In genomic region chr6:42745638-42746451, GRCh38 we compare ENCODE assay signal across 8 cellular contexts. TPM values are rescaled to one million over a fixed set of nuclear protein-coding genes. Genes with fewer than 3 reads are reported as not detected.
DNase-seq lines count a peak whose midpoint lies in the region; ATAC-seq, FAIRE-seq and TF ChIP-seq lines count a peak whose summit lies in the region.

TSS of gene TBCC (minus strand) at chr6:42746103. CDS start at chr6:42746073, 30 bp downstream.

- H3K4me1 ChIP-seq in Loucy (ENCODE audit: insufficient read depth, low read length, poor library complexity, severe bottlenecking): peaks cover 42% of the 10 kb centered on the region
- H3K4me1 ChIP-seq in RWPE2 (ENCODE audit: insufficient read depth, poor library complexity, severe bottlenecking): peaks cover 24% of the 10 kb centered on the region

- ATAC-seq in RWPE2 (ENCODE audit: low read depth): peak; percentile 75
- peak; percentile 83 to 92 (median 85) for ATAC-seq in natural killer cell

- peaks cover 13% of the 10 kb centered on the region for H3K36me3 Mint-ChIP-seq in natural killer cell

- TF ChIP-seq POLR2A in H54 (IDR thresholded peaks at IDR 0.05; ENCODE audit: low read depth, low read length): peak; percentile 91

- peak; percentile 57 for FAIRE-seq in H54 (lab: Jason Lieb, UNC)

- TF ChIP-seq CTCF in Loucy (conservative IDR thresholded peaks at IDR 0.05; ENCODE audit: low read length): no peak
- no peak for TF ChIP-seq CTCF in RWPE2 (IDR thresholded peaks at IDR 0.05; ENCODE audit: poor library complexity, severe bottlenecking)
- no peak for TF ChIP-seq CTCF in fibroblast of pulmonary artery (IDR thresholded peaks at IDR 0.05; ENCODE audit: low read length, missing control alignments)
- no peak for TF ChIP-seq CTCF in natural killer cell (IDR thresholded peaks at IDR 0.05)

- H3K9me2 ChIP-seq in Loucy (replicated peaks; ENCODE audit: low read depth, low read length): no peaks in the 10 kb centered on the region

- H3F3A ChIP-seq in Loucy (ENCODE audit: low read depth): peaks cover 8% of the 10 kb centered on the region; the same call in 1 of the 2 replicates

- peaks cover 44% of the 10 kb centered on the region for H3K79me2 ChIP-seq in Loucy (ENCODE audit: insufficient read depth, low read length)

- H3K4me2 ChIP-seq in Loucy (ENCODE audit: low read depth, low read length, poor library complexity, severe bottlenecking): peak within 1 kb of the TSS; percentile 99

- peaks cover 0 to 8% of the 10 kb centered on the region in 2 donors for H3K9me3 Mint-ChIP-seq in natural killer cell

- H3K27ac Mint-ChIP-seq in natural killer cell: peak within 1 kb of the TSS; percentile 98 to 100

- H3K27me3 ChIP-seq in Loucy (ENCODE audit: insufficient read depth, low read length, poor library complexity, severe bottlenecking): no peaks in the 10 kb centered on the region
- no peaks in the 10 kb centered on the region for H3K27me3 ChIP-seq in RWPE2 (ENCODE audit: insufficient read depth, poor library complexity, severe bottlenecking)

- H3K27ac ChIP-seq in RWPE2 (ENCODE audit: poor library complexity, severe bottlenecking): peak within 1 kb of the TSS; percentile 94

- H3K4me3 Mint-ChIP-seq in natural killer cell: peak within 1 kb of the TSS; percentile 100

- no peaks in the 10 kb centered on the region for H3K9me3 ChIP-seq in Loucy (ENCODE audit: insufficient read depth, low read depth, low read length)
- H3K9me3 ChIP-seq in RWPE2 (ENCODE audit: severe bottlenecking): no peaks in the 10 kb centered on the region

- H3K36me3 ChIP-seq in Loucy (ENCODE audit: insufficient read depth, low read length) (no peaks in the 10 kb centered on the region), RWPE2 (ENCODE audit: low read depth) (no peaks in the 10 kb centered on the region)

- DNase-seq in ELF-1 (ENCODE audit: low read depth, low spot score): peak; percentile 97
- DNase-seq in H54 (ENCODE audit: insufficient read length, low spot score): peak; percentile 95
- peak; percentile 96 for DNase-seq in RWPE2 (ENCODE audit: low spot score)
- DNase-seq in activated effector memory CD4-positive, alpha-beta T cell treated with Interleukin-2 at 50 U/mL for 16 hours: peak; percentile 90
- peak; percentile 99 for DNase-seq in fibroblast of pulmonary artery (ENCODE audit: low read depth)
- peak; percentile 86 for DNase-seq in natural killer cell
- peak; percentile 86 to 98 (median 96) for DNase-seq in stimulated activated naive CD4-positive, alpha-beta T cell (lab: John Stamatoyannopoulos, UW)

- intact Hi-C loops in natural killer cell (cut with micrococcal nuclease): loop anchor here (1.0 to 2.0 kb wide), 5 partner anchors 20 to 313 kb away; partner anchors contain the start of genes KLC4, MRPL2 and RPL7L1

- peaks cover 22 to 23% of the 10 kb centered on the region in 2 donors for H3K4me1 Mint-ChIP-seq in natural killer cell

- peak within 1 kb of the TSS; percentile 92 for H2AFZ ChIP-seq in Loucy (ENCODE audit: low read length)

- H3K27me3 Mint-ChIP-seq in natural killer cell (ENCODE audit: low read depth in 2 of 2): no peaks in the 10 kb centered on the region

- H3K4me3 ChIP-seq in Loucy (ENCODE audit: low read length, poor library complexity, severe bottlenecking) (peak within 1 kb of the TSS; percentile 92), RWPE2 (ENCODE audit: severe bottlenecking) (peak within 1 kb of the TSS; percentile 76), fibroblast of pulmonary artery (replicated peaks; ENCODE audit: low read depth, low read length) (peak within 1 kb of the TSS; percentile 99)

- peak within 1 kb of the TSS; percentile 93 for H3K9ac ChIP-seq in Loucy (ENCODE audit: low read depth, low read length, poor library complexity, severe bottlenecking)

- peaks cover 22% of the 10 kb centered on the region for H4K20me1 ChIP-seq in Loucy (ENCODE audit: insufficient read depth, low read length, poor library complexity, severe bottlenecking)

RNA-seq across cellular contexts. Expression of gene TBCC, which starts in this region (rescaled TPM):
- total RNA-seq in natural killer cell: 10 to 100 TPM; 64.1 to 77.6 (median 65.6) TPM

Comparison
In these comparisons a context has a peak if more than half of its experiments do, and no peak if none do; other contexts are left out.
1. Peak in every context shown above with its lines: DNase-seq, ATAC-seq, H3K4me3 ChIP-seq and H3K27ac ChIP-seq.